In the genomic region with DNA sequence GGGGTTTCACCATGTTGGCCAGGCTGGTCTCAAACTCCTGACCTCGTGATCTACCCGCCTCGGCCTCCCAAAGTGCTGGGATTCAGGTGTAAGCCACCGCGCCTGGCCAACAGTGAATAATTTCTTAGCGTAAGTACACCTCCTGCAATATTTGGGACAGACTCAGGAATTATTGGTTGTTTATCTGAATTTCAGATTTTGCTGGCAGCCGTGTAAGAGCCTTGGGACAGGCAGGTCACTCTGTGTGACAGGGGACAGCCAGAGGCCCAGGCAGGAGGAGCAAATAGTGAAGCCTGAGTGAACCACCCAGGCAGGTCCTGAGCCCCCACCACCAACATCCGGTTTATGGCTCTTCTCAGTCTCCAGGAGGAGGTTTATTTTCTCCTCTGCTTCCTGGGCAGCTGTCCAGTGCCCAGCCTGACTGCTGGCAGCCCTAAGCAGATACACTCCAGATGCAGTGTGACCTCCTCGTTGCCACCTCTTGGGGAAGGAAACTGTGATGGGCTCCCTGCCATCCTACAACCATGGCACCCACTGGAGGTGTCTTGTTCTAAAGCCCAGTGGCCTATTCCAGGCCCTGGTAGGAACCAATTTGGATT, we compare ENCODE assay signal across 19 cellular contexts. TPM values are rescaled to one million over a fixed set of nuclear protein-coding genes. Genes with fewer than 3 reads are reported as not detected.
DNase-seq lines count a peak whose midpoint lies in the region; ATAC-seq and TF ChIP-seq lines count a peak whose summit lies in the region.
"Had no signal": no experiment of that assay in that cellular context is flagged by ENCODE, and none has a peak within 500 bp of the region (broad histone marks: within the 10 kb centered on the region; RNA-seq: fewer than 3 reads in every experiment).

No MANE protein-coding gene starts in this region.

- intact Hi-C loops in PC-3 (cut with micrococcal nuclease) = no loop called here
- intact Hi-C loops in left ventricle myocardium superior (cut with micrococcal nuclease) = no loop called here
- intact Hi-C loops in prostate gland (cut with DNase I) = no loop called here

- H3K4me2 ChIP-seq in GM23248 (ENCODE audit: unreplicated experiment) (no peak overlapping the region), PC-3 (ENCODE audit: low read length) (peak overlapping the region; percentile 33)
- H3K4me2 ChIP-seq: BLaER1 had no signal

- no peaks in the 10 kb centered on the region for H3K9me3 ChIP-seq in GM23248 (ENCODE audit: low read depth)
- H3K9me3 ChIP-seq in PC-3 (ENCODE audit: low read length) = no peaks in the 10 kb centered on the region
- no peaks in the 10 kb centered on the region for H3K9me3 ChIP-seq in prostate gland
- H3K9me3 ChIP-seq: BLaER1 had no signal

- TF ChIP-seq CTCF in PC-3 (conservative IDR thresholded peaks at IDR 0.05; ENCODE audit: low read depth, low read length) (no peak), prostate gland (IDR thresholded peaks at IDR 0.05) (no peak)

- BruUV-seq in PC-3 (replicated peaks; lab: Mats Ljungman, UMichigan) = TSS peak; percentile 66

- H3K27me3 ChIP-seq in GM23248 (replicated peaks; ENCODE audit: insufficient read depth) (no peaks in the 10 kb centered on the region), PC-3 (ENCODE audit: low read length) (no peaks in the 10 kb centered on the region), prostate gland (replicated peaks; ENCODE audit: insufficient read depth) (no peaks in the 10 kb centered on the region)

- H3K4me1 ChIP-seq in GM23248 (ENCODE audit: insufficient read depth) = 0 out of 2 replicates have a peak, but pooled peaks cover 7% of the 10 kb centered on the region
- peaks cover 57% of the 10 kb centered on the region for H3K4me1 ChIP-seq in PC-3 (ENCODE audit: insufficient read depth, low read length)
- no peaks in the 10 kb centered on the region for H3K4me1 ChIP-seq in prostate gland (replicated peaks)
- H3K4me1 ChIP-seq: breast epithelium had no signal

- H3K27ac ChIP-seq in GM23248 (no peak overlapping the region), PC-3 (ENCODE audit: low read length) (peak overlapping the region; percentile 93), prostate gland (no peak overlapping the region)
- H3K27ac ChIP-seq: BLaER1, dorsolateral prefrontal cortex, skin epidermis had no signal

- H4K20me1 ChIP-seq in GM23248 (ENCODE audit: insufficient read depth) = no peaks in the 10 kb centered on the region
- no peaks in the 10 kb centered on the region for H4K20me1 ChIP-seq in PC-3 (ENCODE audit: low read length)
- H4K20me1 ChIP-seq: BLaER1 had no signal

- no peak overlapping the region for H3K4me3 ChIP-seq in GM23248
- H3K4me3 ChIP-seq in PC-3 (ENCODE audit: low read length) = no peak overlapping the region
- no peak overlapping the region for H3K4me3 ChIP-seq in prostate gland
- H3K4me3 ChIP-seq: BLaER1, breast epithelium, dorsolateral prefrontal cortex, skin epidermis had no signal

- CTCF ChIA-PET in PC-3 (lab: Charles Lee) = no interaction called here

- ATAC-seq in PC-3 (peak; percentile 14), left ventricle myocardium superior (peak; percentile 85), GM21390 (IDR thresholded peaks at IDR 0.05; ENCODE audit: unreplicated experiment) (no peak)
- ATAC-seq: esophagus mucosa, T-helper 17 cell had no signal

- DNase-seq in GM23248 = peak; percentile 9
- DNase-seq in PC-3 = peak; percentile 75
- peak; percentile 61 for DNase-seq in left ventricle myocardium superior
- peak; percentile 22 for DNase-seq in prostate gland (ENCODE audit: low spot score)
- DNase-seq in NOMO-1 (lab: John Stamatoyannopoulos, UW; ENCODE audit: unreplicated experiment in 2 of 2) = no peak
- DNase-seq in NCI-H1105 treated with DMSO at 0.1 percent for 48 hours (lab: John Stamatoyannopoulos, UW) = no peak
- DNase-seq: dorsolateral prefrontal cortex; glutamatergic neuron; NCI-H1048; NCI-H226; NK-92 treated with Interleukin-12 subunit alpha and Interleukin-12 subunit beta, amount 100 ng/mL, for 24 hours; SHP77 treated with DMSO at 0.1 percent for 48 hours; stimulated activated CD4-positive, alpha-beta T cell treated with anti-CD3 and anti-CD28 coated beads, Interleukin-4, amount 100 ng/mL, for 1 hour; T-helper 17 cell had no signal

- H3K79me2 ChIP-seq in GM23248 (ENCODE audit: insufficient read depth) (no peaks in the 10 kb centered on the region), PC-3 (ENCODE audit: low read length) (no peaks in the 10 kb centered on the region)

- no peak overlapping the region for H2AFZ ChIP-seq in GM23248
- H2AFZ ChIP-seq in PC-3 (ENCODE audit: low read length) = no peak overlapping the region

- H3K9ac ChIP-seq in GM23248 = no peak overlapping the region
- peak overlapping the region; percentile 78 for H3K9ac ChIP-seq in PC-3 (ENCODE audit: low read length)
- H3K9ac ChIP-seq: BLaER1 had no signal

- 95 to 97% methylated on average over 9 of the region's 9 CpGs for WGBS in GM23248 (ENCODE audit: low coverage in 1 of 2, low lambda C conversion rate in 2 of 2, missing lambda C conversion rate in 2 of 2), 2 experiments
- WGBS in prostate gland = 86% methylated on average over 9 of the region's 9 CpGs

- in situ Hi-C loops in GM23248 (cut with MboI) = no loop called here

- POLR2A ChIA-PET in PC-3 (lab: Charles Lee; ENCODE audit: unreplicated experiment) = interaction anchor here (0.6 kb wide), 1 partner anchor 41 kb away, joined by 16 read pairs; no protein-coding TSS in a partner anchor

- no peaks in the 10 kb centered on the region for H3K9me2 ChIP-seq in GM23248 (ENCODE audit: insufficient read depth)
- no peaks in the 10 kb centered on the region for H3K9me2 ChIP-seq in PC-3 (replicated peaks; ENCODE audit: low read length)

- TF ChIP-seq POLR2A in prostate gland (IDR thresholded peaks at IDR 0.05) = no peak

- peaks cover 29% of the 10 kb centered on the region for H3F3A ChIP-seq in GM23248 (ENCODE audit: insufficient read depth)
- H3F3A ChIP-seq in PC-3 (ENCODE audit: low read length, unreplicated experiment) = peaks cover 12% of the 10 kb centered on the region

- H3K36me3 ChIP-seq in GM23248 (ENCODE audit: low read depth) (no peaks in the 10 kb centered on the region), PC-3 (ENCODE audit: low read depth, low read length) (no peaks in the 10 kb centered on the region), prostate gland (no peaks in the 10 kb centered on the region)
- H3K36me3 ChIP-seq: BLaER1, breast epithelium had no signal

RNA-seq across cellular contexts. Expression of gene ADORA2B, which starts 26.2 kb away (rescaled TPM):
- total RNA-seq in GM23248 (2014; rRNA removed; shearing (Covaris generic)) = 13.7 and 20.2 TPM in 2 replicates
- polyA plus RNA-seq in GM23248 (2016; fragmentation: Nextera tagmentation; extraction: Ambion mirVana) = 10.3 and 13.1 TPM in 2 replicates
- total RNA-seq in PC-3 (2014; rRNA removed) (118 and 130 TPM in 2 replicates), left ventricle myocardium superior (0.57 TPM), prostate gland (10 to 100 TPM in 1 of 2 donors, 1 to 10 TPM in 1; 1.3 to 14.6 TPM)

Comparison
In these comparisons a context has a peak if more than half of its experiments do, and no peak if none do; other contexts are left out.
1. DNase-seq: peak in GM23248 (single experiment), PC-3 (single experiment), left ventricle myocardium superior (single experiment) and prostate gland (single experiment); none in NOMO-1 (0 of 2) and NCI-H1105 treated with DMSO at 0.1 percent for 48 hours (single experiment).